In the genomic region with DNA sequence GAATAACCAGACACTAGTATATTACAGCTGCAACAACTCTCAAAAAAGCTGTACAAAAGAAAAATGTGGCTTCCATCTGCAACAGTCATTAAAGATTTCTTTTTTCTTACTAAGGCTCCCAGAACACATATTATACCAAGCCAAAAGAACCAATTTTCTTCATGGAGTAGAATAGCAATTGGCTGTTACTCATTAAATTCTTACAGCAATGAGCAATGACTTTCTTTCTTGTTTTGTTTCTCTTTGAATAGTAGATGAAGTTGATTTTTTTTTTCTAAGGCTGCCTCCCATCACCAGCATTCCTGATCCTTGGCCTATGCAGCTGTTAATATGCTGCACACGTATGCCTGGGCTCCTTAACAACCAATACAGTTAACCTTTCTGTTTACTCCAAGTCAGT, we compare ENCODE assay signal across 14 cellular contexts. TPM values are rescaled to one million over a fixed set of nuclear protein-coding genes. Genes with fewer than 3 reads are reported as not detected.
DNase-seq lines count a peak whose midpoint lies in the region; ATAC-seq and TF ChIP-seq lines count a peak whose summit lies in the region.
"Had no signal": no experiment of that assay in that cellular context is flagged by ENCODE, and none has a peak within 500 bp of the region (broad histone marks: within the 10 kb centered on the region; RNA-seq: fewer than 3 reads in every experiment).

No MANE protein-coding gene starts in this region.

- WGBS in heart right ventricle, 2 donors: 63 to 75% methylated on average over 1 of the region's 1 CpG
- 71 to 79% methylated on average over 1 of the region's 1 CpG for WGBS in transverse colon (ENCODE audit: low coverage in 1 of 2), 2 donors

- no peaks in the 10 kb centered on the region for H3K27me3 ChIP-seq in ascending aorta
- H3K27me3 ChIP-seq in heart right ventricle: no peaks in the 10 kb centered on the region
- no peaks in the 10 kb centered on the region for H3K27me3 ChIP-seq in transverse colon
- H3K27me3 ChIP-seq: tibial nerve had no signal

- TF ChIP-seq CTCF in ascending aorta (IDR thresholded peaks at IDR 0.05) (no peak), heart right ventricle (IDR thresholded peaks at IDR 0.05) (no peak), transverse colon (IDR thresholded peaks at IDR 0.05) (no peak)

- DNase-seq in GM03348 (ENCODE audit: low spot score) (peak; percentile 51), ascending aorta (ENCODE audit: low spot score in 2 of 2) (no peak), heart right ventricle (no peak), skeletal muscle cell (ENCODE audit: low read depth) (peak; percentile 25), transverse colon (no peak), SIG-M5 treated with dmso at 0.1 percent for 504 hours (lab: John Stamatoyannopoulos, UW; ENCODE audit: unreplicated experiment) (no peak)
- DNase-seq in activated effector memory CD4-positive, alpha-beta T cell treated with anti-CD3 and anti-CD28 coated beads, Interleukin-2, amount 50 U/mL, for 16 hours: no peak
- DNase-seq in activated CD4-positive, CD25-positive, alpha-beta regulatory T cell treated with anti-CD3 and anti-CD28 coated beads, Interleukin-2, amount 50 U/mL, for 72 hours: no peak
- DNase-seq: amniotic stem cell, H9, natural killer cell, NCI-H1105, NCI-H524 treated with DMSO at 0.1 percent for 48 hours had no signal

- TF ChIP-seq POLR2A in transverse colon (IDR thresholded peaks at IDR 0.05): no peak

- no peak for TF ChIP-seq EP300 in transverse colon (IDR thresholded peaks at IDR 0.05; ENCODE audit: low read depth)

- peak in 7 of 8 donors; percentile 41 to 74 (median 58) for ATAC-seq in heart right ventricle
- ATAC-seq: natural killer cell had no signal

- peaks cover 2 to 12% of the 10 kb centered on the region in 2 donors for H3K36me3 ChIP-seq in ascending aorta
- H3K36me3 ChIP-seq in heart right ventricle: peaks cover 0 to 34% (median 0%) of the 10 kb centered on the region in 9 donors
- peaks cover 0 to 11% (median 4%) of the 10 kb centered on the region in 4 donors for H3K36me3 ChIP-seq in transverse colon

- in situ Hi-C loops in transverse colon (cut with MboI; ENCODE audit: low pct_ligation_motif_present in 1 of 4, low pct_unique_long_range_greater_than_20kb in 1 of 4, low sequenced_read_pairs in 3 of 4): loop anchor here in 1 of 4 donors (25.0 kb wide), 1 partner anchor 212 kb away; no protein-coding TSS in a partner anchor

- H3K4me3 ChIP-seq in ascending aorta: no peak overlapping the region
- H3K4me3 ChIP-seq in heart right ventricle: no peak overlapping the region
- no peak overlapping the region for H3K4me3 ChIP-seq in skeletal muscle cell (ENCODE audit: low read depth, low read length)
- no peak overlapping the region for H3K4me3 ChIP-seq in transverse colon
- H3K4me3 ChIP-seq: tibial nerve had no signal

- H3K27ac ChIP-seq in ascending aorta (peak overlapping the region; percentile 21 to 28), heart right ventricle (peak overlapping the region in 3 of 10 donors; percentile 10 to 56 (median 27)), transverse colon (no peak overlapping the region)

- H3K4me1 ChIP-seq in ascending aorta (peaks cover 0 to 7% of the 10 kb centered on the region in 2 donors), heart right ventricle (peaks cover 0 to 25% (median 6%) of the 10 kb centered on the region in 9 donors), transverse colon (peaks cover 0 to 22% (median 0%) of the 10 kb centered on the region in 4 donors)

- H3K9me3 ChIP-seq in ascending aorta (no peaks in the 10 kb centered on the region), heart right ventricle (no peaks in the 10 kb centered on the region), transverse colon (no peaks in the 10 kb centered on the region)
- H3K9me3 ChIP-seq: tibial nerve had no signal

- intact Hi-C loops in ascending aorta (cut with DNase I): loop anchor here (5.0 kb wide), 1 partner anchor 202 kb away; no protein-coding TSS in a partner anchor
- intact Hi-C loops in heart right ventricle (cut with DNase I): loop anchor here in 6 of 10 donors (5.0 to 10.0 kb wide), 5 partner anchors 90 to 212 kb away; a partner anchor contains a TSS
- intact Hi-C loops in transverse colon (cut with DNase I; ENCODE audit: low total_unique reads): loop anchor here (5.0 kb wide), 1 partner anchor 718 kb away; no protein-coding TSS in a partner anchor

RNA-seq across cellular contexts. Expression of a gene that starts 36.6 kb away (rescaled TPM):
- total RNA-seq in ascending aorta (9.7 TPM), heart right ventricle (10 to 100 TPM in 2 of 10 donors, 1 to 10 TPM in 8; 3.5 to 12.8 (median 6.4) TPM), transverse colon (10 to 100 TPM in 2 of 4 donors, 1 to 10 TPM in 2; 6.0 to 24.7 (median 9.3) TPM)
- polyA plus RNA-seq in heart right ventricle: 10 to 100 TPM in 1 of 2 donors, 1 to 10 TPM in 1; 6.7 to 13.4 TPM

Comparison
In these comparisons a context has a peak if more than half of its experiments do, and no peak if none do; other contexts are left out.
1. DNase-seq: peak in GM03348 (single experiment) and skeletal muscle cell (single experiment); none in ascending aorta (0 of 2), heart right ventricle (0 of 2), activated effector memory CD4-positive, alpha-beta T cell treated with anti-CD3 and anti-CD28 coated beads, Interleukin-2, amount 50 U/mL, for 16 hours (single experiment), transverse colon (single experiment), SIG-M5 treated with dmso at 0.1 percent for 504 hours (single experiment) and activated CD4-positive, CD25-positive, alpha-beta regulatory T cell treated with anti-CD3 and anti-CD28 coated beads, Interleukin-2, amount 50 U/mL, for 72 hours (single experiment).
2. H3K27ac ChIP-seq: peak in ascending aorta (2 of 2); none in transverse colon (0 of 4).